In the genomic region with DNA sequence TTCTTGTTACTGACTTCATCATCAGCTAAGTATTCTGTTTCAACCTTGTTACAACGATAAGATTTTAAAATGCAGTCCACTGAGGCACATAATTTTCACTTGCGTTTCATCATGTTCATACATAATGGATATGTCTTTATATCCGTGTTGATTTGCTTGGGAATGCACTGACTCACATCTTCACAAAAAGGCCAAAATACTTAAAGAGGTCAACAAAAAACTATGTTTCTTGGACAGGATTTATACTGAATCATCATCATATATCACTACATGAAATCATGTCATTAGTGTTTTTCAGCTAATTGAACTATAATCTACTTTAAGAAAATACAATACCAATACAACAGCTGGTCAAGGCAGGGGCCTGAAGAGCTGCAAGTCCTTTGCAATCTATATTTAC, we compare ENCODE assay signal across 1 cellular context.
TF ChIP-seq lines count a peak whose summit lies in the region.

No MANE protein-coding gene starts in this region.

TF ChIP-seq in SK-N-SH, 30 proteins besides CTCF, POLR2A, EP300 and RAD21 (continued from another document):
- TF ChIP-seq, protein P1, sequence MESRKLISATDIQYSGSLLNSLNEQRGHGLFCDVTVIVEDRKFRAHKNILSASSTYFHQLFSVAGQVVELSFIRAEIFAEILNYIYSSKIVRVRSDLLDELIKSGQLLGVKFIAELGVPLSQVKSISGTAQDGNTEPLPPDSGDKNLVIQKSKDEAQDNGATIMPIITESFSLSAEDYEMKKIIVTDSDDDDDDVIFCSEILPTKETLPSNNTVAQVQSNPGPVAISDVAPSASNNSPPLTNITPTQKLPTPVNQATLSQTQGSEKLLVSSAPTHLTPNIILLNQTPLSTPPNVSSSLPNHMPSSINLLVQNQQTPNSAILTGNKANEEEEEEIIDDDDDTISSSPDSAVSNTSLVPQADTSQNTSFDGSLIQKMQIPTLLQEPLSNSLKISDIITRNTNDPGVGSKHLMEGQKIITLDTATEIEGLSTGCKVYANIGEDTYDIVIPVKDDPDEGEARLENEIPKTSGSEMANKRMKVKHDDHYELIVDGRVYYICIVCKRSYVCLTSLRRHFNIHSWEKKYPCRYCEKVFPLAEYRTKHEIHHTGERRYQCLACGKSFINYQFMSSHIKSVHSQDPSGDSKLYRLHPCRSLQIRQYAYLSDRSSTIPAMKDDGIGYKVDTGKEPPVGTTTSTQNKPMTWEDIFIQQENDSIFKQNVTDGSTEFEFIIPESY (IDR thresholded peaks at IDR 0.05; ENCODE audit: borderline replicate concordance, low read depth): no peak
- TF ChIP-seq TAF1 (IDR thresholded peaks at IDR 0.05; ENCODE audit: borderline replicate concordance, low read depth, low read length): no peak
- TF ChIP-seq ELF1 (IDR thresholded peaks at IDR 0.05): no peak
- TF ChIP-seq, protein P2, sequence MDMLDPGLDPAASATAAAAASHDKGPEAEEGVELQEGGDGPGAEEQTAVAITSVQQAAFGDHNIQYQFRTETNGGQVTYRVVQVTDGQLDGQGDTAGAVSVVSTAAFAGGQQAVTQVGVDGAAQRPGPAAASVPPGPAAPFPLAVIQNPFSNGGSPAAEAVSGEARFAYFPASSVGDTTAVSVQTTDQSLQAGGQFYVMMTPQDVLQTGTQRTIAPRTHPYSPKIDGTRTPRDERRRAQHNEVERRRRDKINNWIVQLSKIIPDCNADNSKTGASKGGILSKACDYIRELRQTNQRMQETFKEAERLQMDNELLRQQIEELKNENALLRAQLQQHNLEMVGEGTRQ (IDR thresholded peaks at IDR 0.05; ENCODE audit: borderline replicate concordance, low read depth, low read length): no peak
- TF ChIP-seq, protein P3, sequence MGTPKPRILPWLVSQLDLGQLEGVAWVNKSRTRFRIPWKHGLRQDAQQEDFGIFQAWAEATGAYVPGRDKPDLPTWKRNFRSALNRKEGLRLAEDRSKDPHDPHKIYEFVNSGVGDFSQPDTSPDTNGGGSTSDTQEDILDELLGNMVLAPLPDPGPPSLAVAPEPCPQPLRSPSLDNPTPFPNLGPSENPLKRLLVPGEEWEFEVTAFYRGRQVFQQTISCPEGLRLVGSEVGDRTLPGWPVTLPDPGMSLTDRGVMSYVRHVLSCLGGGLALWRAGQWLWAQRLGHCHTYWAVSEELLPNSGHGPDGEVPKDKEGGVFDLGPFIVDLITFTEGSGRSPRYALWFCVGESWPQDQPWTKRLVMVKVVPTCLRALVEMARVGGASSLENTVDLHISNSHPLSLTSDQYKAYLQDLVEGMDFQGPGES (IDR thresholded peaks at IDR 0.05; ENCODE audit: low read depth, low read length): no peak
- no peak for TF ChIP-seq EZH2phosphoT487 (IDR thresholded peaks at IDR 0.05; ENCODE audit: borderline replicate concordance, low read depth)
- TF ChIP-seq MEF2A (IDR thresholded peaks at IDR 0.05; ENCODE audit: borderline replicate concordance, low read depth): peak; percentile 70; the same call in 1 of the 2 replicates
- TF ChIP-seq SMC3 (IDR thresholded peaks at IDR 0.05; ENCODE audit: low read depth, low read length): no peak
- TF ChIP-seq FOXM1 (IDR thresholded peaks at IDR 0.05; ENCODE audit: low read depth): no peak
- TF ChIP-seq TCF12 (IDR thresholded peaks at IDR 0.05): peak; percentile 67
TF ChIP-seq in SK-N-SH: peak in this region for 7.
